In genomic region chr20:17822039-17822438, GRCh38 we compare ENCODE assay signal across 15 cellular contexts.
A peak's percentile ranks its signal among the peaks of the same experiment; 100 is the strongest.
DNase-seq lines count a peak whose midpoint lies in the region; ATAC-seq, FAIRE-seq and TF ChIP-seq lines count a peak whose summit lies in the region.
"Had no signal": no experiment of that assay in that cellular context is flagged by ENCODE, and none has a peak within 500 bp of the region (broad histone marks: within the 10 kb centered on the region; RNA-seq: fewer than 3 reads in every experiment).

No MANE protein-coding gene starts in this region.

- no peaks in the 10 kb centered on the region for H3K27me3 ChIP-seq in left ventricle myocardium inferior (ENCODE audit: low read depth)
- no peaks in the 10 kb centered on the region for H3K27me3 ChIP-seq in bronchial epithelial cell (ENCODE audit: control insufficient read depth, insufficient read depth, low read length)
- no peaks in the 10 kb centered on the region for H3K27me3 ChIP-seq in lung (ENCODE audit: control insufficient read depth, insufficient read depth)

- WGBS in lung, 2 donors, result 53 to 59% methylated on average over 5 of the region's 5 CpGs

- H3K4me3 ChIP-seq in left ventricle myocardium inferior (no peak overlapping the region), bronchial epithelial cell (ENCODE audit: low read depth, low read length) (no peak overlapping the region), lung (no peak overlapping the region)
- H3K4me3 ChIP-seq: skin epidermis had no signal

- H3K9me3 ChIP-seq in left ventricle myocardium inferior (replicated peaks) (peaks cover 5% of the 10 kb centered on the region), lung (ENCODE audit: control insufficient read depth in 2 of 2, insufficient read depth in 1 of 2, low read length in 1 of 2) (no peaks in the 10 kb centered on the region)

- intact Hi-C loops in Right ventricle myocardium inferior (cut with DNase I) (no loop called here), left ventricle myocardium inferior (cut with micrococcal nuclease) (no loop called here)

- TF ChIP-seq CTCF in left ventricle myocardium inferior (IDR thresholded peaks at IDR 0.05; ENCODE audit: borderline replicate concordance), result no peak
- no peak for TF ChIP-seq CTCF in bronchial epithelial cell (IDR thresholded peaks at IDR 0.05; ENCODE audit: insufficient read depth, low read length, severe bottlenecking)
- no peak for TF ChIP-seq CTCF in lung (IDR thresholded peaks at IDR 0.05; ENCODE audit: control extremely low read depth, extremely low read depth)

- ATAC-seq in Right ventricle myocardium inferior (peak; percentile 36), lung (ENCODE audit: insufficient read depth, low FRiP score) (no peak), HG03439 (IDR thresholded peaks at IDR 0.05; ENCODE audit: unreplicated experiment) (no peak), HG03457 (IDR thresholded peaks at IDR 0.05; ENCODE audit: unreplicated experiment) (no peak), HG02642 (IDR thresholded peaks at IDR 0.05; ENCODE audit: poor library complexity, unreplicated experiment) (no peak)

- FAIRE-seq in bronchial epithelial cell (lab: Jason Lieb, UNC), result no peak
- FAIRE-seq: GM18507, H1 had no signal

- DNase-seq in Right ventricle myocardium inferior (ENCODE audit: missing footprints), result no peak
- DNase-seq in left ventricle myocardium inferior, result no peak
- peak; percentile 55 for DNase-seq in bronchial epithelial cell (ENCODE audit: low read depth)
- peak; percentile 61 for DNase-seq in lung (ENCODE audit: low spot score)
- DNase-seq in ecto neural progenitor cell (ENCODE audit: low spot score), result no peak
- DNase-seq: activated B cell treated with CpG ODN at 0.5 μM for 24 hours, AML-193, NCI-H748 treated with DMSO at 0.1 percent for 48 hours, substantia nigra had no signal

- H3K36me3 ChIP-seq in left ventricle myocardium inferior (no peaks in the 10 kb centered on the region), bronchial epithelial cell (ENCODE audit: control insufficient read depth, insufficient read depth, low read length) (no peaks in the 10 kb centered on the region), lung (ENCODE audit: control insufficient read depth in 2 of 2, insufficient read depth in 2 of 2, low read length in 2 of 2) (no peaks in the 10 kb centered on the region)

- H3K4me1 ChIP-seq in left ventricle myocardium inferior (peaks cover 29% of the 10 kb centered on the region), lung (ENCODE audit: control insufficient read depth in 2 of 2, insufficient read depth in 2 of 2, low read length in 2 of 2) (peaks cover 0 to 5% of the 10 kb centered on the region in 2 donors)

- H3K27ac ChIP-seq in left ventricle myocardium inferior (replicated peaks) (no peak overlapping the region), lung (ENCODE audit: low read depth in 1 of 2, low read length in 1 of 2) (peak overlapping the region in 1 of 2 donors; percentile 6)
- H3K27ac ChIP-seq: skin epidermis had no signal

Comparison
In these comparisons a context has a peak if more than half of its experiments do, and no peak if none do; other contexts are left out.
1. DNase-seq: peak in bronchial epithelial cell (single experiment) and lung (single experiment); none in Right ventricle myocardium inferior (single experiment), left ventricle myocardium inferior (single experiment) and ecto neural progenitor cell (single experiment).